Comparison of ENCODE assay signal across 9 cellular contexts in the genomic region with DNA sequence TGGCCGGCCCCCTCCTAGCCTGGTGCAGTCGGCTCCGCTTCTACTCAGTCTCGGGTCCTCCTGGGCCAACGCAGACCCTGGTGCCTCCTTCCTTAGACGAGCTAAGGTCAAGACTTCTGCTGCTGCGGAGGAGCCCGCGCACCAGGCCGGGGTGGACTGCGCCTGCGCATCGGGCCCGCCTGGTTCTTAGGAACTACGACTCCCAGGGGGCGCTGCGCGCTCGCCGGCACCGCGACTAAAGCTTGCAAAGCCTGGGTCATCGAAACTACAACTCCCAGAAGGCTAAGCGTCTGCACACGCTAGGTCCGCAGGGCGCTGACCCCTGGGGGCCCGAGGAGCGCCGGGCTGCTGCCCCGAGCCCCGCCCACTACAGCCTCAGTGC. TPM values are rescaled to one million over a fixed set of nuclear protein-coding genes. Genes with fewer than 3 reads are reported as not detected.
DNase-seq lines count a peak whose midpoint lies in the region; ATAC-seq and TF ChIP-seq lines count a peak whose summit lies in the region.
"Had no signal": no experiment of that assay in that cellular context is flagged by ENCODE, and none has a peak within 500 bp of the region (broad histone marks: within the 10 kb centered on the region; RNA-seq: fewer than 3 reads in every experiment).

A gene (minus strand): TSS at position 145 of the 382 bp plus-strand sequence. CDS start 6,559 bp downstream, outside the sequence.

- DNase-seq in AG08396 (ENCODE audit: low spot score) (peak; percentile 61), RPMI7951 (ENCODE audit: low read depth) (peak; percentile 44), activated gamma-delta T cell treated with Interleukin-2 at 50 U/mL for 16 hours (peak; percentile 82), head of caudate nucleus (peak; percentile 92 to 99 (median 98)), psoas muscle (peak; percentile 95 to 96), tibial nerve (ENCODE audit: low spot score in 2 of 2) (peak; percentile 81 to 85), RWPE1 (ENCODE audit: low spot score) (no peak)

- H3K36me3 ChIP-seq in psoas muscle (ENCODE audit: insufficient read depth in 1 of 2, low read depth in 1 of 2) (no peaks in the 10 kb centered on the region), tibial nerve (peaks cover 0 to 19% (median 0%) of the 10 kb centered on the region in 3 donors)
- H3K36me3 ChIP-seq: BLaER1 had no signal

- H3K9me3 ChIP-seq in psoas muscle, result no peaks in the 10 kb centered on the region
- H3K9me3 ChIP-seq in tibial nerve, result peaks cover 0 to 26% (median 0%) of the 10 kb centered on the region in 4 donors

- 1% methylated on average over 31 to 32 of the region's 32 CpGs for WGBS in psoas muscle, 3 donors
- 3 to 4% methylated on average over 12 to 21 of the region's 32 CpGs for WGBS in tibial nerve, 2 donors

- H3K4me1 ChIP-seq in psoas muscle (no peaks in the 10 kb centered on the region), tibial nerve (peaks cover 0 to 11% (median 2%) of the 10 kb centered on the region in 4 donors)
- H3K4me1 ChIP-seq: BLaER1 had no signal

- intact Hi-C loops in head of caudate nucleus (cut with DNase I), result no loop called here
- intact Hi-C loops in psoas muscle (cut with DNase I), result no loop called here

- peak; percentile 19 for TF ChIP-seq CTCF in psoas muscle (IDR thresholded peaks at IDR 0.05)
- TF ChIP-seq CTCF in tibial nerve (IDR thresholded peaks at IDR 0.05), result peak; percentile 18 to 53 (median 38)
- TF ChIP-seq CTCF in RWPE1 (conservative IDR thresholded peaks at IDR 0.05; ENCODE audit: low read depth), result no peak

- H3K27ac ChIP-seq in psoas muscle (no peak within 1 kb of the TSS), tibial nerve (peak within 1 kb of the TSS in 2 of 4 donors; percentile 52 to 71), RWPE1 (no peak within 1 kb of the TSS)
- H3K27ac ChIP-seq: BLaER1 had no signal

- TF ChIP-seq POLR2A in tibial nerve (IDR thresholded peaks at IDR 0.05), result no peak

- POLR2A ChIA-PET in RWPE1 (lab: Yijun Ruan, JAX; ENCODE audit: low non-redundant PET), result no interaction called here

- peak within 1 kb of the TSS; percentile 82 for H3K4me3 ChIP-seq in psoas muscle
- H3K4me3 ChIP-seq in tibial nerve, result peak within 1 kb of the TSS; percentile 47 to 72 (median 64)
- H3K4me3 ChIP-seq: BLaER1 had no signal

- TF ChIP-seq EP300 in tibial nerve (IDR thresholded peaks at IDR 0.05), result peak in 1 of 2 donors; percentile 40

- ATAC-seq in psoas muscle (peak; percentile 97 to 99 (median 98)), HG02642 (IDR thresholded peaks at IDR 0.05; ENCODE audit: poor library complexity, unreplicated experiment) (no peak)

- H3K27me3 ChIP-seq in psoas muscle (ENCODE audit: insufficient read depth in 3 of 3, low read length in 2 of 3) (no peaks in the 10 kb centered on the region), tibial nerve (no peaks in the 10 kb centered on the region)
- H3K27me3 ChIP-seq: BLaER1 had no signal

- CTCF ChIA-PET in RWPE1 (lab: Yijun Ruan, JAX), result no interaction called here

RNA-seq across cellular contexts. Expression of the gene that starts here (rescaled TPM):
- total RNA-seq in RPMI7951 (2014; rRNA removed; shearing (Covaris generic)), result 0.24 TPM in 1 of 2 replicates, not detected in the other
- total RNA-seq in psoas muscle (1 to 10 TPM in 3 of 4 donors, under 1 TPM in 1; 0.74 to 5.4 (median 1.1) TPM), tibial nerve (10 to 100 TPM in 3 of 4 donors, 1 to 10 TPM in 1; 9.6 to 14.7 (median 11.7) TPM)
- 1 to 10 TPM in 1 of 3 donors, under 1 TPM in 2; 0.78 to 1.9 (median 0.80) TPM for polyA plus RNA-seq in psoas muscle

Comparison
In these comparisons a context has a peak if more than half of its experiments do, and no peak if none do; other contexts are left out.
1. Peak in DNase-seq in RPMI7951; RNA of the gene not detected or under 1 TPM.